In genomic region chr10:21300546-21300945, GRCh38 we compare ENCODE assay signal across 21 cellular contexts.
A peak's percentile ranks its signal among the peaks of the same experiment; 100 is the strongest.
DNase-seq lines count a peak whose midpoint lies in the region; ATAC-seq and TF ChIP-seq lines count a peak whose summit lies in the region.
"Had no signal": no experiment of that assay in that cellular context is flagged by ENCODE, and none has a peak within 500 bp of the region (broad histone marks: within the 10 kb centered on the region; RNA-seq: fewer than 3 reads in every experiment).

No MANE protein-coding gene starts in this region.

- DNase-seq in Kasumi-1 (lab: John Stamatoyannopoulos, UW), result peak; percentile 82 to 86
- peak; percentile 66 for DNase-seq in SKM-1 treated with dmso at 0.1 percent for 144 hours (lab: John Stamatoyannopoulos, UW; ENCODE audit: unreplicated experiment)
- DNase-seq in medulla oblongata (ENCODE audit: extremely low spot score), result peak; percentile 60
- no peak for DNase-seq in glutamatergic neuron
- DNase-seq in activated naive CD8-positive, alpha-beta T cell treated with anti-CD3 and anti-CD28 coated beads, Interleukin-2, amount 50 U/mL, for 24 hours, result no peak
- DNase-seq in osteoblast (ENCODE audit: insufficient read length, low spot score, missing footprints), result no peak
- DNase-seq: CD4-positive, CD25-positive, alpha-beta regulatory T cell; hippocampal formation; NCI-H1436; NCI-H526 treated with DMSO at 0.1 percent for 48 hours; SHP77 treated with DMSO at 0.1 percent for 48 hours; stimulated activated CD4-positive, alpha-beta T cell treated with anti-CD3 and anti-CD28 coated beads, Interleukin-1b, Interleukin-23, amount 100 ng/mL, for 48 hours; testis had no signal

- TF ChIP-seq POLR2A in GM18505 (IDR thresholded peaks at IDR 0.05; ENCODE audit: borderline replicate concordance, extremely low read depth, insufficient read depth, insufficient read length), result no peak

- no peaks in the 10 kb centered on the region for H4K20me1 ChIP-seq in osteoblast (ENCODE audit: insufficient read depth, low read length)

- no peaks in the 10 kb centered on the region for H3K9me3 Mint-ChIP-seq in glutamatergic neuron (ENCODE audit: unreplicated experiment)
- H3K9me3 Mint-ChIP-seq in activated naive CD8-positive, alpha-beta T cell treated with anti-CD3 and anti-CD28 coated beads, Interleukin-2, amount 50 U/mL, for 24 hours, result no peaks in the 10 kb centered on the region
- H3K9me3 Mint-ChIP-seq: activated T-helper 2 cell treated with anti-CD3 and anti-CD28 coated beads, Interferon-gamma antibody, Interleukin-2, Interleukin-4, amounts not matched to agents 10 μg/mL and 5 μg/mL and 100 μg/mL, durations not matched to agents 14 hours and 24 hours and 36 hours; CD4-positive, CD25-positive, alpha-beta regulatory T cell; neural progenitor cell; stimulated activated effector memory CD8-positive, alpha-beta T cell treated with anti-CD3 and anti-CD28 coated beads, Interleukin-12 subunit alpha, Interleukin-12 subunit beta, amount 100 ng/mL, for 72 hours had no signal

- H3K4me2 ChIP-seq in osteoblast (ENCODE audit: insufficient read depth, low read length), result no peak overlapping the region
- H3K4me2 ChIP-seq: neural progenitor cell had no signal

- H3K27me3 Mint-ChIP-seq in glutamatergic neuron (ENCODE audit: unreplicated experiment), result peaks cover 2% of the 10 kb centered on the region
- H3K27me3 Mint-ChIP-seq in activated naive CD8-positive, alpha-beta T cell treated with anti-CD3 and anti-CD28 coated beads, Interleukin-2, amount 50 U/mL, for 24 hours, result peaks cover 5% of the 10 kb centered on the region

- H2AFZ ChIP-seq in osteoblast (ENCODE audit: low read length), result no peak overlapping the region
- H2AFZ ChIP-seq: neural progenitor cell had no signal

- no peaks in the 10 kb centered on the region for H3K36me3 Mint-ChIP-seq in glutamatergic neuron (ENCODE audit: unreplicated experiment)
- H3K36me3 Mint-ChIP-seq in activated naive CD8-positive, alpha-beta T cell treated with anti-CD3 and anti-CD28 coated beads, Interleukin-2, amount 50 U/mL, for 24 hours (ENCODE audit: low read depth), result no peaks in the 10 kb centered on the region
- H3K36me3 Mint-ChIP-seq: activated naive CD8-positive, alpha-beta T cell; CD4-positive, CD25-positive, alpha-beta regulatory T cell; neural progenitor cell; stimulated activated effector memory CD8-positive, alpha-beta T cell treated with anti-CD3 and anti-CD28 coated beads, Interleukin-12 subunit alpha, Interleukin-12 subunit beta, amount 100 ng/mL, for 72 hours had no signal

- no peaks in the 10 kb centered on the region for H3K9me3 ChIP-seq in osteoblast (ENCODE audit: low read depth, low read length)
- H3K9me3 ChIP-seq: testis had no signal

- H3K27ac ChIP-seq in osteoblast (ENCODE audit: low read depth, low read length), result no peak overlapping the region
- H3K27ac ChIP-seq: epithelial cell of prostate, neural progenitor cell, skin epidermis, testis had no signal

- no peaks in the 10 kb centered on the region for H3K79me2 ChIP-seq in osteoblast (ENCODE audit: insufficient read depth, low read length)

- no peaks in the 10 kb centered on the region for H3K4me1 Mint-ChIP-seq in glutamatergic neuron (ENCODE audit: low read depth, unreplicated experiment)
- no peaks in the 10 kb centered on the region for H3K4me1 Mint-ChIP-seq in activated naive CD8-positive, alpha-beta T cell treated with anti-CD3 and anti-CD28 coated beads, Interleukin-2, amount 50 U/mL, for 24 hours
- H3K4me1 Mint-ChIP-seq: CD4-positive, CD25-positive, alpha-beta regulatory T cell; stimulated activated effector memory CD8-positive, alpha-beta T cell treated with anti-CD3 and anti-CD28 coated beads, Interleukin-12 subunit alpha, Interleukin-12 subunit beta, amount 100 ng/mL, for 72 hours had no signal

- H3K4me3 ChIP-seq in osteoblast (ENCODE audit: insufficient read depth, low read length), result no peak overlapping the region
- H3K4me3 ChIP-seq: neural progenitor cell, skin epidermis, testis had no signal

- TF ChIP-seq CTCF in glutamatergic neuron (IDR thresholded peaks at IDR 0.05; ENCODE audit: partially characterized antibody, unreplicated experiment) (no peak), osteoblast (IDR thresholded peaks at IDR 0.05; ENCODE audit: extremely low read depth, low read depth, low read length) (no peak)

- H3K27ac Mint-ChIP-seq in glutamatergic neuron (ENCODE audit: unreplicated experiment), result no peak overlapping the region
- H3K27ac Mint-ChIP-seq in activated naive CD8-positive, alpha-beta T cell treated with anti-CD3 and anti-CD28 coated beads, Interleukin-2, amount 50 U/mL, for 24 hours, result no peak overlapping the region
- H3K27ac Mint-ChIP-seq: activated naive CD8-positive, alpha-beta T cell; activated T-helper 2 cell treated with anti-CD3 and anti-CD28 coated beads, Interferon-gamma antibody, Interleukin-2, Interleukin-4, amounts not matched to agents 10 μg/mL and 5 μg/mL and 100 μg/mL, durations not matched to agents 14 hours and 24 hours and 36 hours; CD4-positive, CD25-positive, alpha-beta regulatory T cell; stimulated activated effector memory CD8-positive, alpha-beta T cell treated with anti-CD3 and anti-CD28 coated beads, Interleukin-12 subunit alpha, Interleukin-12 subunit beta, amount 100 ng/mL, for 72 hours had no signal

- H3K4me3 Mint-ChIP-seq in glutamatergic neuron (ENCODE audit: unreplicated experiment), result no peak overlapping the region
- H3K4me3 Mint-ChIP-seq in activated naive CD8-positive, alpha-beta T cell treated with anti-CD3 and anti-CD28 coated beads, Interleukin-2, amount 50 U/mL, for 24 hours, result no peak overlapping the region
- H3K4me3 Mint-ChIP-seq: activated naive CD8-positive, alpha-beta T cell; CD4-positive, CD25-positive, alpha-beta regulatory T cell; neural progenitor cell; stimulated activated effector memory CD8-positive, alpha-beta T cell treated with anti-CD3 and anti-CD28 coated beads, Interleukin-12 subunit alpha, Interleukin-12 subunit beta, amount 100 ng/mL, for 72 hours had no signal

- H3K36me3 ChIP-seq in osteoblast (ENCODE audit: insufficient read depth, low read length), result no peaks in the 10 kb centered on the region
- H3K36me3 ChIP-seq: neural progenitor cell had no signal

- H3K4me1 ChIP-seq in osteoblast (ENCODE audit: insufficient read depth, low read length), result no peaks in the 10 kb centered on the region
- H3K4me1 ChIP-seq: testis had no signal

- ATAC-seq in GM18505 (IDR thresholded peaks at IDR 0.05; ENCODE audit: unreplicated experiment) (peak; percentile 58), HG03521 (IDR thresholded peaks at IDR 0.05; ENCODE audit: unreplicated experiment) (no peak)
- ATAC-seq in activated naive CD8-positive, alpha-beta T cell treated with anti-CD3 and anti-CD28 coated beads, Interleukin-2, amount 50 U/mL, for 24 hours, result no peak
- ATAC-seq: stimulated activated effector memory CD8-positive, alpha-beta T cell treated with anti-CD3 and anti-CD28 coated beads, Interleukin-12 subunit alpha, Interleukin-12 subunit beta, amount 100 ng/mL, for 72 hours had no signal

- H3K27me3 ChIP-seq in osteoblast (ENCODE audit: insufficient read depth, low read length), result no peaks in the 10 kb centered on the region
- H3K27me3 ChIP-seq: neural progenitor cell, testis had no signal

Comparison
In these comparisons a context has a peak if more than half of its experiments do, and no peak if none do; other contexts are left out.
1. DNase-seq: peak in Kasumi-1 (2 of 2), SKM-1 treated with dmso at 0.1 percent for 144 hours (single experiment) and medulla oblongata (single experiment); none in glutamatergic neuron (single experiment), activated naive CD8-positive, alpha-beta T cell treated with anti-CD3 and anti-CD28 coated beads, Interleukin-2, amount 50 U/mL, for 24 hours (single experiment) and osteoblast (single experiment).